23 cellular contexts compared by ENCODE assay signal in genomic region chr14:75915063-75915462, GRCh38.
"Had no signal": no experiment of that assay in that cellular context is flagged by ENCODE, and none has a peak within 500 bp of the region (broad histone marks: within the 10 kb centered on the region; RNA-seq: fewer than 3 reads in every experiment).

No MANE protein-coding gene starts in this region.

- DNase-seq: activated B cell treated with CpG ODN at 0.5 μM for 24 hours; activated CD4-positive, alpha-beta memory T cell treated with anti-CD3 and anti-CD28 coated beads, Interleukin-2, amount 10 ng/mL, durations not matched to agents 7 days and 5 days; activated CD4-positive, alpha-beta T cell treated with anti-CD3 and anti-CD28 coated beads for 4 hours; activated CD8-positive, alpha-beta memory T cell treated with anti-CD3 and anti-CD28 coated beads, Interleukin-2, amount 10 ng/mL, durations not matched to agents 7 days and 5 days; activated naive CD4-positive, alpha-beta T cell treated with Interleukin-2 at 50 U/mL for 16 hours; activated naive CD8-positive, alpha-beta T cell treated with anti-CD3 and anti-CD28 coated beads, Interleukin-2, amount 10 ng/mL, durations not matched to agents 7 days and 5 days; body of pancreas; cortex of kidney; heart right ventricle; kidney glomerular epithelial cell; left ventricle myocardium superior; mucosa of descending colon; naive B cell; stimulated activated CD4-positive, alpha-beta T cell treated with anti-CD3 and anti-CD28 coated beads, Interleukin-15, amount 100 ng/mL, for 24 hours; stimulated activated CD4-positive, alpha-beta T cell treated with anti-CD3 and anti-CD28 coated beads, Interleukin-2, amount 100 ng/mL, for 48 hours; T-helper 9 cell had no signal

- H3K4me1 ChIP-seq: body of pancreas, prostate gland, right atrium auricular region, vagina had no signal

- FAIRE-seq: endometrium had no signal

- H3K27ac ChIP-seq: body of pancreas, heart right ventricle, prostate gland, right atrium auricular region, tibial nerve, vagina had no signal

- H3K36me3 ChIP-seq: heart right ventricle, right atrium auricular region, vagina had no signal

- H3K27me3 ChIP-seq: body of pancreas, heart right ventricle, right atrium auricular region, tibial nerve, vagina had no signal

- H3K4me3 ChIP-seq: body of pancreas, heart right ventricle, mucosa of descending colon, prostate gland, right atrium auricular region, tibial nerve, vagina had no signal

- H3K9me3 ChIP-seq: body of pancreas, mucosa of descending colon, prostate gland, right atrium auricular region, tibial nerve, vagina had no signal

- ATAC-seq: activated CD8-positive, alpha-beta memory T cell treated with anti-CD3 and anti-CD28 coated beads, Interleukin-2, amount 10 ng/mL, durations not matched to agents 7 days and 5 days; activated T-helper 17 cell treated with anti-CD3 and anti-CD28 coated beads, Interleukin-2, amount 50 U/mL, for 72 hours; body of pancreas; esophagus mucosa; heart right ventricle; left ventricle myocardium superior; mucosa of descending colon had no signal
